In genomic region chr7:1975581-1975980, GRCh38 we compare ENCODE assay signal across 21 cellular contexts.
DNase-seq lines count a peak whose midpoint lies in the region; ATAC-seq and TF ChIP-seq lines count a peak whose summit lies in the region.
"Had no signal": no experiment of that assay in that cellular context is flagged by ENCODE, and none has a peak within 500 bp of the region (broad histone marks: within the 10 kb centered on the region; RNA-seq: fewer than 3 reads in every experiment).

No MANE protein-coding gene starts in this region.

- H4K20me1 ChIP-seq in BLaER1 treated with 17β-estradiol and CSF1 and Interleukin-3, amounts not matched to agents 10 nM and 100 nM, result peaks cover 2 to 94% (median 66%) of the 10 kb centered on the region in 11 experiments; a peak in 21 of 22 replicates

- H3K4me1 ChIP-seq in BLaER1 treated with 17β-estradiol and CSF1 and Interleukin-3, amounts not matched to agents 10 nM and 100 nM, result peaks cover 0 to 50% (median 34%) of the 10 kb centered on the region in 10 experiments; a peak in 18 of 20 replicates
- H3K4me1 ChIP-seq in lower lobe of right lung (no peaks in the 10 kb centered on the region), spleen (peaks cover 0 to 27% (median 12%) of the 10 kb centered on the region in 6 donors)
- H3K4me1 ChIP-seq: HAP-1 had no signal

- peak; percentile 43 for DNase-seq in activated effector memory CD4-positive, alpha-beta T cell treated with anti-CD3 and anti-CD28 coated beads, Interleukin-2, amount 50 U/mL, for 16 hours
- DNase-seq in activated effector memory CD4-positive, alpha-beta T cell treated with Interleukin-2 at 50 U/mL for 16 hours, result no peak
- DNase-seq in lower lobe of right lung, result peak; percentile 32
- DNase-seq in spleen, result peak; percentile 47
- no peak for DNase-seq in Kasumi-1 (lab: John Stamatoyannopoulos, UW)
- no peak for DNase-seq in RWPE1 (ENCODE audit: low spot score)
- DNase-seq: Calu3; CD8-positive, alpha-beta T cell; GF-D8; GM23248; KG1; MV-4-11; NCI-H1417; NCI-H187 treated with DMSO at 0.1 percent for 48 hours; NCI-H226; NCI-H524 had no signal

- no peak overlapping the region for H3K9ac ChIP-seq in BLaER1 treated with 17β-estradiol and CSF1 and Interleukin-3, amounts not matched to agents 10 nM and 100 nM
- H3K9ac ChIP-seq: GM23248 had no signal

- peaks cover 11 to 21% (median 19%) of the 10 kb centered on the region in 11 experiments; a peak in 18 of 22 replicates for H3K9me3 ChIP-seq in BLaER1 treated with 17β-estradiol and CSF1 and Interleukin-3, amounts not matched to agents 10 nM and 100 nM (replicated peaks in 1 of 11)
- H3K9me3 ChIP-seq in lower lobe of right lung (no peaks in the 10 kb centered on the region), spleen (no peaks in the 10 kb centered on the region)
- H3K9me3 ChIP-seq: HAP-1 had no signal

- CTCF ChIA-PET in RWPE1 (lab: Yijun Ruan, JAX), result no interaction called here

- no peak overlapping the region for H3K27ac ChIP-seq in BLaER1 treated with 17β-estradiol and CSF1 and Interleukin-3, amounts not matched to agents 10 nM and 100 nM
- no peak overlapping the region for H3K27ac ChIP-seq in lower lobe of right lung
- no peak overlapping the region for H3K27ac ChIP-seq in spleen
- no peak overlapping the region for H3K27ac ChIP-seq in RWPE1
- H3K27ac ChIP-seq: 22Rv1, GM23248 had no signal

- TF ChIP-seq CTCF in lower lobe of right lung (IDR thresholded peaks at IDR 0.05) (no peak), spleen (IDR thresholded peaks at IDR 0.05 in 8 of 11, conservative IDR thresholded peaks at IDR 0.05 in 3 of 11) (no peak), RWPE1 (conservative IDR thresholded peaks at IDR 0.05; ENCODE audit: low read depth) (no peak)

- ATAC-seq in lower lobe of right lung (no peak), GM21717 (IDR thresholded peaks at IDR 0.05; ENCODE audit: unreplicated experiment) (no peak)
- ATAC-seq: CD8-positive, alpha-beta T cell; GM12878 had no signal

- intact Hi-C loops in lower lobe of right lung (cut with DNase I) (no loop called here), spleen (cut with DNase I; ENCODE audit: low total_unique reads) (no loop called here)

- no peak overlapping the region for H3K4me3 ChIP-seq in BLaER1 treated with 17β-estradiol and CSF1 and Interleukin-3, amounts not matched to agents 10 nM and 100 nM
- H3K4me3 ChIP-seq in lower lobe of right lung, result no peak overlapping the region
- H3K4me3 ChIP-seq in spleen, result no peak overlapping the region
- H3K4me3 ChIP-seq: GM12878, GM23248, HAP-1 had no signal

- TF ChIP-seq POLR2A in spleen (IDR thresholded peaks at IDR 0.05), result no peak

- peaks cover 34 to 87% (median 65%) of the 10 kb centered on the region in 11 experiments for H3K36me3 ChIP-seq in BLaER1 treated with 17β-estradiol and CSF1 and Interleukin-3, amounts not matched to agents 10 nM and 100 nM
- H3K36me3 ChIP-seq in lower lobe of right lung (peaks cover 20% of the 10 kb centered on the region), spleen (peaks cover 0 to 77% (median 11%) of the 10 kb centered on the region in 6 donors)

- H3K27me3 ChIP-seq in BLaER1 treated with 17β-estradiol and CSF1 and Interleukin-3, amounts not matched to agents 10 nM and 100 nM, result peaks cover 0 to 15% (median 0%) of the 10 kb centered on the region in 11 experiments; a peak in 7 of 22 replicates
- H3K27me3 ChIP-seq in lower lobe of right lung (ENCODE audit: low read depth) (no peaks in the 10 kb centered on the region), spleen (replicated peaks in 1 of 7) (no peaks in the 10 kb centered on the region)

- peak overlapping the region in 7 of 11 experiments; percentile 17 to 70 (median 47); a peak in 8 of 22 replicates for H3K4me2 ChIP-seq in BLaER1 treated with 17β-estradiol and CSF1 and Interleukin-3, amounts not matched to agents 10 nM and 100 nM

- 90 to 99% (median 96%) methylated on average over 12 of the region's 12 CpGs for WGBS in spleen, 5 donors

- POLR2A ChIA-PET in RWPE1 (lab: Yijun Ruan, JAX; ENCODE audit: low non-redundant PET), result no interaction called here

Comparison
In these comparisons a context has a peak if more than half of its experiments do, and no peak if none do; other contexts are left out.
1. DNase-seq: peak in activated effector memory CD4-positive, alpha-beta T cell treated with anti-CD3 and anti-CD28 coated beads, Interleukin-2, amount 50 U/mL, for 16 hours (single experiment), lower lobe of right lung (single experiment) and spleen (single experiment); none in activated effector memory CD4-positive, alpha-beta T cell treated with Interleukin-2 at 50 U/mL for 16 hours (single experiment), Kasumi-1 (0 of 2) and RWPE1 (single experiment).